12 cellular contexts compared by ENCODE assay signal in the genomic region with DNA sequence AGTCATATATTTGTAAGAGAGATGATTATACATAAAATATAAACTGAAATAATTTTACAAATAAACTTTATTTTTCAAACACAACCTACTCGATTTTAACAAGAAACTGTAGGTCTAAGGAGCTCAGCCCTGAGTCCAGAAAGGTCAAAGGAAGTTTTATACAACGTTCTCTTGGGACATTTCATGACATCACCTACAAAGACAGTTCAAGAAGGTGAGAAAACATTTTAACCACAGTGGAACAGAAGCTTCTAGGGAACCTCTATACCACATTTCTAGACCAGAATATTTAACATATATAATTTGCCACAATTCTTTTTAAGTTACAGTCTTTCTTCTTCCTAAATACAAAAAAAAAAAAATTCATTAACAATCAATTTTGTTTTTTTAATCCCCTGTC. TPM values are rescaled to one million over a fixed set of nuclear protein-coding genes. Genes with fewer than 3 reads are reported as not detected.
DNase-seq lines count a peak whose midpoint lies in the region; ATAC-seq, FAIRE-seq and TF ChIP-seq lines count a peak whose summit lies in the region.
"Had no signal": no experiment of that assay in that cellular context is flagged by ENCODE, and none has a peak within 500 bp of the region (broad histone marks: within the 10 kb centered on the region; RNA-seq: fewer than 3 reads in every experiment).

No MANE protein-coding gene starts in this region.

- peak overlapping the region; percentile 27 for H3K4me3 Mint-ChIP-seq in activated CD8-positive, alpha-beta T cell treated with anti-CD3 and anti-CD28 coated beads, Interleukin-2, amount 10 ng/mL, durations not matched to agents 7 days and 5 days
- H3K4me3 Mint-ChIP-seq in natural killer cell treated with Interleukin-12 subunit alpha and Interleukin-12 subunit beta and Interleukin-15 and Interleukin-18, amount 100 ng/mL, for 72 hours = peak overlapping the region; percentile 82
- no peak overlapping the region for H3K4me3 Mint-ChIP-seq in type B pancreatic cell

- H3K27ac Mint-ChIP-seq in activated CD8-positive, alpha-beta T cell treated with anti-CD3 and anti-CD28 coated beads, Interleukin-2, amount 10 ng/mL, durations not matched to agents 7 days and 5 days = peak overlapping the region; percentile 82
- H3K27ac Mint-ChIP-seq in natural killer cell treated with Interleukin-12 subunit alpha and Interleukin-12 subunit beta and Interleukin-15 and Interleukin-18, amount 100 ng/mL, for 72 hours = peak overlapping the region; percentile 80 to 91
- no peak overlapping the region for H3K27ac Mint-ChIP-seq in type B pancreatic cell

- H3K9me3 ChIP-seq in ascending aorta = no peaks in the 10 kb centered on the region

- intact Hi-C loops in ascending aorta (cut with DNase I) = no loop called here

- no peaks in the 10 kb centered on the region for H3K27me3 Mint-ChIP-seq in activated CD8-positive, alpha-beta T cell treated with anti-CD3 and anti-CD28 coated beads, Interleukin-2, amount 10 ng/mL, durations not matched to agents 7 days and 5 days (ENCODE audit: low read depth)
- no peaks in the 10 kb centered on the region for H3K27me3 Mint-ChIP-seq in natural killer cell treated with Interleukin-12 subunit alpha and Interleukin-12 subunit beta and Interleukin-15 and Interleukin-18, amount 100 ng/mL, for 72 hours
- no peaks in the 10 kb centered on the region for H3K27me3 Mint-ChIP-seq in type B pancreatic cell

- CTCF ChIA-PET in activated CD8-positive, alpha-beta T cell treated with anti-CD3 and anti-CD28 coated beads, Interleukin-2, amount 10 ng/mL, durations not matched to agents 7 days and 5 days (lab: Charles Lee) = interaction anchor here (0.7 to 1.6 kb wide), 3 partner anchors 8 to 19 kb away, joined by 3 to 4 read pairs (median 3); no protein-coding TSS in a partner anchor

- H3K36me3 Mint-ChIP-seq in activated CD8-positive, alpha-beta T cell treated with anti-CD3 and anti-CD28 coated beads, Interleukin-2, amount 10 ng/mL, durations not matched to agents 7 days and 5 days (ENCODE audit: low read depth) = peaks cover 75% of the 10 kb centered on the region
- peaks cover 27% of the 10 kb centered on the region for H3K36me3 Mint-ChIP-seq in natural killer cell treated with Interleukin-12 subunit alpha and Interleukin-12 subunit beta and Interleukin-15 and Interleukin-18, amount 100 ng/mL, for 72 hours
- H3K36me3 Mint-ChIP-seq in type B pancreatic cell = peaks cover 46% of the 10 kb centered on the region

- peaks cover 2 to 4% of the 10 kb centered on the region in 2 donors for H3K4me1 ChIP-seq in ascending aorta

- peaks cover 7% of the 10 kb centered on the region for H3K9me3 Mint-ChIP-seq in activated CD8-positive, alpha-beta T cell treated with anti-CD3 and anti-CD28 coated beads, Interleukin-2, amount 10 ng/mL, durations not matched to agents 7 days and 5 days (ENCODE audit: insufficient read depth)
- H3K9me3 Mint-ChIP-seq in natural killer cell treated with Interleukin-12 subunit alpha and Interleukin-12 subunit beta and Interleukin-15 and Interleukin-18, amount 100 ng/mL, for 72 hours = no peaks in the 10 kb centered on the region
- no peaks in the 10 kb centered on the region for H3K9me3 Mint-ChIP-seq in type B pancreatic cell

- no peak overlapping the region for H3K27ac ChIP-seq in ascending aorta

- no peak for FAIRE-seq in RCC 7860 (lab: Jason Lieb, UNC)
- FAIRE-seq: GM12892, HepG2 had no signal

- no peaks in the 10 kb centered on the region for H3K36me3 ChIP-seq in ascending aorta

- no peak overlapping the region for H3K4me3 ChIP-seq in ascending aorta

- peaks cover 78% of the 10 kb centered on the region for H3K4me1 Mint-ChIP-seq in activated CD8-positive, alpha-beta T cell treated with anti-CD3 and anti-CD28 coated beads, Interleukin-2, amount 10 ng/mL, durations not matched to agents 7 days and 5 days (ENCODE audit: low read depth)
- peaks cover 65 to 81% of the 10 kb centered on the region in 2 donors for H3K4me1 Mint-ChIP-seq in natural killer cell treated with Interleukin-12 subunit alpha and Interleukin-12 subunit beta and Interleukin-15 and Interleukin-18, amount 100 ng/mL, for 72 hours (ENCODE audit: low read depth in 2 of 2)
- peaks cover 18% of the 10 kb centered on the region for H3K4me1 Mint-ChIP-seq in type B pancreatic cell (ENCODE audit: unreplicated experiment)

- peak; percentile 64 for ATAC-seq in GM18520 (IDR thresholded peaks at IDR 0.05; ENCODE audit: unreplicated experiment)
- ATAC-seq in GM21723 (IDR thresholded peaks at IDR 0.05; ENCODE audit: unreplicated experiment) = peak; percentile 45
- ATAC-seq in activated CD8-positive, alpha-beta T cell treated with anti-CD3 and anti-CD28 coated beads, Interleukin-2, amount 10 ng/mL, durations not matched to agents 7 days and 5 days = peak; percentile 46
- peak; percentile 77 to 80 for ATAC-seq in natural killer cell treated with Interleukin-12 subunit alpha and Interleukin-12 subunit beta and Interleukin-15 and Interleukin-18, amount 100 ng/mL, for 72 hours

- POLR2A ChIA-PET in activated CD8-positive, alpha-beta T cell treated with anti-CD3 and anti-CD28 coated beads, Interleukin-2, amount 10 ng/mL, durations not matched to agents 7 days and 5 days (lab: Charles Lee) = interaction anchor here (0.5 to 1.5 kb wide), 7 partner anchors 13 to 461 kb away, joined by 3 to 5 read pairs (median 4); partner anchors contain the start of gene CBLB

- no peak for DNase-seq in activated CD8-positive, alpha-beta T cell treated with anti-CD3 and anti-CD28 coated beads, Interleukin-2, amount 10 ng/mL, durations not matched to agents 7 days and 5 days
- DNase-seq in natural killer cell treated with Interleukin-12 subunit alpha and Interleukin-12 subunit beta and Interleukin-15 and Interleukin-18, amount 100 ng/mL, for 72 hours (ENCODE audit: low spot score) = no peak
- DNase-seq in NCI-H2227 (lab: John Stamatoyannopoulos, UW; ENCODE audit: unreplicated experiment) = no peak
- no peak for DNase-seq in type B pancreatic cell (ENCODE audit: extremely low spot score, unreplicated experiment)
- DNase-seq in RCC 7860 (ENCODE audit: low spot score) = no peak
- DNase-seq in ascending aorta (ENCODE audit: low spot score in 2 of 2) = no peak
- DNase-seq: DMS 273 treated with DMSO at 0.1 percent for 48 hours, NCI-H187 had no signal

- no peaks in the 10 kb centered on the region for H3K27me3 ChIP-seq in ascending aorta

- TF ChIP-seq CTCF in type B pancreatic cell (conservative IDR thresholded peaks at IDR 0.05) = no peak
- no peak for TF ChIP-seq CTCF in ascending aorta (IDR thresholded peaks at IDR 0.05)

RNA-seq across cellular contexts. Expression of gene CBLB, which starts 40.1 kb away (rescaled TPM):
- 100 to 1,000 TPM; 117 to 122 TPM for total RNA-seq in activated CD8-positive, alpha-beta T cell treated with anti-CD3 and anti-CD28 coated beads, Interleukin-2, amount 10 ng/mL, durations not matched to agents 7 days and 5 days
- 10 to 100 TPM; 70.8 to 78.3 TPM for total RNA-seq in natural killer cell treated with Interleukin-12 subunit alpha and Interleukin-12 subunit beta and Interleukin-15 and Interleukin-18, amount 100 ng/mL, for 72 hours
- total RNA-seq in type B pancreatic cell (ENCODE audit: low replicate concordance) (50.6 and 57.0 TPM in 2 replicates), ascending aorta (30.0 TPM)
